15 cellular contexts compared by ENCODE assay signal in genomic region chr9:88488166-88488565, GRCh38. TPM values are rescaled to one million over a fixed set of nuclear protein-coding genes. Genes with fewer than 3 reads are reported as not detected.
DNase-seq lines count a peak whose midpoint lies in the region; ATAC-seq and TF ChIP-seq lines count a peak whose summit lies in the region.
"Had no signal": no experiment of that assay in that cellular context is flagged by ENCODE, and none has a peak within 500 bp of the region (broad histone marks: within the 10 kb centered on the region; RNA-seq: fewer than 3 reads in every experiment).

No MANE protein-coding gene starts in this region.

- H3K4me3 Mint-ChIP-seq in GM23338, result no peak overlapping the region
- H3K4me3 Mint-ChIP-seq: CD8-positive, alpha-beta memory T cell had no signal

- H3F3A ChIP-seq in GM23338 (replicated peaks; ENCODE audit: low read depth), result no peaks in the 10 kb centered on the region

- no peaks in the 10 kb centered on the region for H3K9me3 ChIP-seq in MG63
- H3K9me3 ChIP-seq: BLaER1, Caco-2, HAP-1 had no signal

- H3K36me3 ChIP-seq in GM23338 (ENCODE audit: insufficient read depth), result no peaks in the 10 kb centered on the region
- H3K36me3 ChIP-seq in MG63, result peaks cover 8% of the 10 kb centered on the region
- H3K36me3 ChIP-seq: HAP-1 had no signal

- H3K9me2 ChIP-seq in GM23338 (ENCODE audit: insufficient read depth), result no peaks in the 10 kb centered on the region

- H3K4me1 Mint-ChIP-seq in GM23338, result peaks cover 4% of the 10 kb centered on the region; the same call in 2 of the 3 replicates
- H3K4me1 Mint-ChIP-seq: CD8-positive, alpha-beta memory T cell had no signal

- no peak for ATAC-seq in GM23338
- ATAC-seq: K562 had no signal

- 0 out of 2 replicates have a peak, but pooled peaks cover 4% of the 10 kb centered on the region for H4K20me1 ChIP-seq in GM23338 (replicated peaks; ENCODE audit: insufficient read depth)
- H4K20me1 ChIP-seq: BLaER1 had no signal

- no peak overlapping the region for H3K4me2 ChIP-seq in GM23338
- H3K4me2 ChIP-seq: BLaER1 had no signal

- peaks cover 6% of the 10 kb centered on the region for H3K27me3 Mint-ChIP-seq in GM23338 (ENCODE audit: insufficient read depth, low read depth, poor library complexity)

- H3K9me3 Mint-ChIP-seq in GM23338, result no peaks in the 10 kb centered on the region
- H3K9me3 Mint-ChIP-seq: CD8-positive, alpha-beta memory T cell had no signal

- no peaks in the 10 kb centered on the region for H3K4me1 ChIP-seq in GM23338 (ENCODE audit: insufficient read depth)
- H3K4me1 ChIP-seq: BLaER1, Caco-2, HAP-1 had no signal

- peaks cover 10% of the 10 kb centered on the region; the same call in 2 of the 3 replicates for H3K36me3 Mint-ChIP-seq in GM23338 (ENCODE audit: low read depth)

- no peaks in the 10 kb centered on the region; the same call in 1 of the 2 replicates for H3K79me2 ChIP-seq in GM23338 (replicated peaks; ENCODE audit: insufficient read depth)

- H3K27me3 ChIP-seq in GM23338 (ENCODE audit: insufficient read depth) (no peaks in the 10 kb centered on the region), MG63 (no peaks in the 10 kb centered on the region)
- H3K27me3 ChIP-seq: BLaER1 had no signal

- TF ChIP-seq CTCF in GM23338 (conservative IDR thresholded peaks at IDR 0.05; ENCODE audit: low read depth in 2 of 2) (no peak), choroid plexus epithelial cell (conservative IDR thresholded peaks at IDR 0.05; ENCODE audit: low read depth, low read length) (no peak)

- no peak overlapping the region for H3K4me3 ChIP-seq in GM23338
- H3K4me3 ChIP-seq in MG63, result no peak overlapping the region
- no peak overlapping the region for H3K4me3 ChIP-seq in choroid plexus epithelial cell (ENCODE audit: low read depth, low read length)
- H3K4me3 ChIP-seq: BLaER1, HAP-1, K562 had no signal

- in situ Hi-C loops in G401 (cut with HindIII; ENCODE audit: low sequenced_read_pairs), result no loop called here

- H3K27ac ChIP-seq in GM23338 (ENCODE audit: low read depth), result no peak overlapping the region
- H3K27ac ChIP-seq: BLaER1 had no signal

- peak overlapping the region; percentile 55; the same call in 1 of the 2 replicates for H3K27ac Mint-ChIP-seq in GM23338
- H3K27ac Mint-ChIP-seq: CD8-positive, alpha-beta memory T cell had no signal

- no peak overlapping the region for H2AFZ ChIP-seq in GM23338

- DNase-seq in GM23338 (ENCODE audit: low spot score) (no peak), MG63 (peak; percentile 18), choroid plexus epithelial cell (ENCODE audit: low read depth) (peak; percentile 41), amygdala (lab: John Stamatoyannopoulos, UW) (no peak), islet precursor cell (no peak), G401 (ENCODE audit: low spot score) (no peak)
- DNase-seq in stimulated activated naive CD4-positive, alpha-beta T cell treated with Interleukin-2 at 50 U/mL for 16 hours (lab: John Stamatoyannopoulos, UW), result no peak
- DNase-seq: AML-193; Caco-2; CD8-positive, alpha-beta memory T cell; GDM1; GOT3 had no signal

TF ChIP-seq in GM23338, 12 proteins besides CTCF, POLR2A, EP300 and RAD21 (continues in another document):
- no peak for TF ChIP-seq REST (IDR thresholded peaks at IDR 0.05; ENCODE audit: unreplicated experiment)
- TF ChIP-seq JUNB (IDR thresholded peaks at IDR 0.05; ENCODE audit: unreplicated experiment), result no peak
- TF ChIP-seq STAT1 (IDR thresholded peaks at IDR 0.05; ENCODE audit: unreplicated experiment), result no peak
- no peak for TF ChIP-seq EZH2phosphoT487 (IDR thresholded peaks at IDR 0.05; ENCODE audit: unreplicated experiment)
- TF ChIP-seq CREB1 (CRISPR knock-in tag; IDR thresholded peaks at IDR 0.05; ENCODE audit: low read depth), result no peak
- TF ChIP-seq ZNF331 (CRISPR knock-in tag; IDR thresholded peaks at IDR 0.05; ENCODE audit: low read depth), result no peak
- TF ChIP-seq ZNF114 (CRISPR knock-in tag; IDR thresholded peaks at IDR 0.05), result no peak
- no peak for TF ChIP-seq EZH2 (IDR thresholded peaks at IDR 0.05; ENCODE audit: low read depth, unreplicated experiment)
- TF ChIP-seq NANOG (IDR thresholded peaks at IDR 0.05; ENCODE audit: borderline replicate concordance), result no peak
- TF ChIP-seq POLR2AphosphoS5 (IDR thresholded peaks at IDR 0.05; ENCODE audit: low read depth), result no peak

RNA-seq across cellular contexts. Expression of gene NXNL2, which starts 46.8 kb away (rescaled TPM):
- total RNA-seq in GM23338 (2014; rRNA removed; shearing (Covaris generic)), result 4.3 and 5.1 TPM in 2 replicates
- polyA plus RNA-seq in GM23338 (2016; fragmentation: Nextera tagmentation; extraction: Ambion mirVana), result 3.2 and 3.4 TPM in 2 replicates
- total RNA-seq in MG63 (2014; rRNA removed; shearing (Covaris generic); ENCODE audit: low replicate concordance), result not detected in 2 replicates
- 0.92 and 3.8 TPM in 2 replicates for total RNA-seq in G401 (2014; rRNA removed; shearing (Covaris generic))
- total RNA-seq: CD8-positive, alpha-beta memory T cell; K562 had no signal
- polyA plus RNA-seq: CD8-positive, alpha-beta memory T cell had no signal

Comparison
In these comparisons a context has a peak if more than half of its experiments do, and no peak if none do; other contexts are left out.
1. DNase-seq: peak in MG63 (single experiment) and choroid plexus epithelial cell (single experiment); none in GM23338 (single experiment), stimulated activated naive CD4-positive, alpha-beta T cell treated with Interleukin-2 at 50 U/mL for 16 hours (single experiment), amygdala (0 of 56), islet precursor cell (single experiment) and G401 (single experiment).